ENCODE assay signal across 1 cellular context in genomic region chr18:42446195-42446594, GRCh38.
A peak's percentile ranks its signal among the peaks of the same experiment; 100 is the strongest.
TF ChIP-seq lines count a peak whose summit lies in the region.

No MANE protein-coding gene starts in this region.

TF ChIP-seq in HepG2, 621 proteins besides CTCF, POLR2A, EP300 and RAD21 (continued from another document and continues in another):
- peak; percentile 42; the same call in 1 of the 2 replicates for TF ChIP-seq ZNF644 (CRISPR knock-in tag; IDR thresholded peaks at IDR 0.05; ENCODE audit: low read depth)
- TF ChIP-seq IKZF1 (IDR thresholded peaks at IDR 0.05) = no peak
- TF ChIP-seq SMAD9 (CRISPR knock-in tag; IDR thresholded peaks at IDR 0.05) = no peak
- no peak for TF ChIP-seq KDM3A (CRISPR knock-in tag; IDR thresholded peaks at IDR 0.05; ENCODE audit: low read depth)
- TF ChIP-seq ZBTB25 (CRISPR knock-in tag; IDR thresholded peaks at IDR 0.05) = no peak
- no peak for TF ChIP-seq U2AF1 (optimal IDR thresholded peaks at IDR 0.05; ENCODE audit: low read depth, low read length)
- no peak for TF ChIP-seq ZNF580 (CRISPR knock-in tag; IDR thresholded peaks at IDR 0.05; ENCODE audit: borderline replicate concordance, low read depth)
- TF ChIP-seq SRSF4 (IDR thresholded peaks at IDR 0.05; ENCODE audit: low read depth, low read length, poor library complexity, severe bottlenecking) = no peak
- TF ChIP-seq CERS6 (CRISPR knock-in tag; IDR thresholded peaks at IDR 0.05) = no peak
- TF ChIP-seq ELF1 (CRISPR knock-in tag; IDR thresholded peaks at IDR 0.05) = no peak
- no peak for TF ChIP-seq ZXDC (CRISPR knock-in tag; IDR thresholded peaks at IDR 0.05)
- TF ChIP-seq ZBTB3 (CRISPR knock-in tag; IDR thresholded peaks at IDR 0.05; ENCODE audit: borderline replicate concordance, low read depth) = no peak
- no peak for TF ChIP-seq ZNF724P (CRISPR knock-in tag; IDR thresholded peaks at IDR 0.05; ENCODE audit: borderline replicate concordance)
- peak; percentile 94 for TF ChIP-seq NR2F2 (IDR thresholded peaks at IDR 0.05; ENCODE audit: borderline replicate concordance, low read depth)
- no peak for TF ChIP-seq PREB (CRISPR knock-in tag; IDR thresholded peaks at IDR 0.05)
- TF ChIP-seq ZSCAN21 (CRISPR knock-in tag; IDR thresholded peaks at IDR 0.05; ENCODE audit: borderline replicate concordance) = no peak
- no peak for TF ChIP-seq ZBED4 (CRISPR knock-in tag; IDR thresholded peaks at IDR 0.05; ENCODE audit: borderline replicate concordance)
- TF ChIP-seq ZNF646 (CRISPR knock-in tag; IDR thresholded peaks at IDR 0.05) = no peak
- TF ChIP-seq HMG20B (CRISPR knock-in tag; conservative IDR thresholded peaks at IDR 0.05) = 0 out of 2 replicates have a peak, but pooled peaks have one; percentile 50
- no peak for TF ChIP-seq HDAC6 (IDR thresholded peaks at IDR 0.05; ENCODE audit: low read depth, low read length)
- TF ChIP-seq ZSCAN29 (CRISPR knock-in tag; conservative IDR thresholded peaks at IDR 0.05) = no peak
- TF ChIP-seq GATAD1 (CRISPR knock-in tag; IDR thresholded peaks at IDR 0.05) = 0 out of 2 replicates have a peak, but pooled peaks have one; percentile 30
- TF ChIP-seq RCOR2 (CRISPR knock-in tag; IDR thresholded peaks at IDR 0.05) = 0 out of 2 replicates have a peak, but pooled peaks have one; percentile 33
- no peak for TF ChIP-seq ZSCAN20 (CRISPR knock-in tag; IDR thresholded peaks at IDR 0.05; ENCODE audit: borderline replicate concordance)
- no peak for TF ChIP-seq ZNF572 (CRISPR knock-in tag; IDR thresholded peaks at IDR 0.05)
- peak; percentile 99 for TF ChIP-seq JUN (CRISPR knock-in tag; IDR thresholded peaks at IDR 0.05)
- no peak for TF ChIP-seq HNRNPUL1 (IDR thresholded peaks at IDR 0.05; ENCODE audit: low read depth, low read length)
- no peak for TF ChIP-seq MBNL3 (CRISPR knock-in tag; conservative IDR thresholded peaks at IDR 0.05)
- no peak for TF ChIP-seq NFKBIZ (CRISPR knock-in tag; IDR thresholded peaks at IDR 0.05)
- TF ChIP-seq SRSF1 (optimal IDR thresholded peaks at IDR 0.05; ENCODE audit: low read depth, low read length) = no peak
- no peak for TF ChIP-seq JARID2 (CRISPR knock-in tag; IDR thresholded peaks at IDR 0.05; ENCODE audit: insufficient replicate concordance)
- no peak for TF ChIP-seq KAT7 (CRISPR knock-in tag; IDR thresholded peaks at IDR 0.05; ENCODE audit: borderline replicate concordance)
- TF ChIP-seq SNAPC5 (CRISPR knock-in tag; IDR thresholded peaks at IDR 0.05; ENCODE audit: borderline replicate concordance) = no peak
- no peak for TF ChIP-seq BRD4 (CRISPR knock-in tag; IDR thresholded peaks at IDR 0.05)
- no peak for TF ChIP-seq RFXANK (CRISPR knock-in tag; IDR thresholded peaks at IDR 0.05)
- no peak for TF ChIP-seq ARNTL (CRISPR knock-in tag; IDR thresholded peaks at IDR 0.05)
- no peak for TF ChIP-seq GABPA (IDR thresholded peaks at IDR 0.05; ENCODE audit: low read depth, low read length)
- TF ChIP-seq GABPA (CRISPR knock-in tag; IDR thresholded peaks at IDR 0.05; ENCODE audit: low read depth) = no peak
- TF ChIP-seq GTF3A (CRISPR knock-in tag; conservative IDR thresholded peaks at IDR 0.05) = no peak
- no peak; the same call in 1 of the 2 replicates for TF ChIP-seq ZNF205 (CRISPR knock-in tag; IDR thresholded peaks at IDR 0.05)
- no peak for TF ChIP-seq ZFAT (CRISPR knock-in tag; conservative IDR thresholded peaks at IDR 0.05)
- peak; percentile 65 for TF ChIP-seq FOXK2 (IDR thresholded peaks at IDR 0.05)
- no peak for TF ChIP-seq NBN (conservative IDR thresholded peaks at IDR 0.05)
- TF ChIP-seq TBX3 (IDR thresholded peaks at IDR 0.05; ENCODE audit: borderline replicate concordance) = peak; percentile 64; the same call in 1 of the 2 replicates
- no peak for TF ChIP-seq ATF1 (CRISPR knock-in tag; IDR thresholded peaks at IDR 0.05)
- TF ChIP-seq REL (CRISPR knock-in tag; conservative IDR thresholded peaks at IDR 0.05) = no peak
- peak; percentile 74 for TF ChIP-seq ELF3 (CRISPR knock-in tag; IDR thresholded peaks at IDR 0.05)
- TF ChIP-seq RFXAP (CRISPR knock-in tag; IDR thresholded peaks at IDR 0.05; ENCODE audit: borderline replicate concordance) = no peak
- no peak for TF ChIP-seq ZBTB44 (CRISPR knock-in tag; IDR thresholded peaks at IDR 0.05)
